ENCODE assay signal across 35 cellular contexts in genomic region chrX:40537310-40537709, GRCh38.
"Had no signal": no experiment of that assay in that cellular context is flagged by ENCODE, and none has a peak within 500 bp of the region (broad histone marks: within the 10 kb centered on the region; RNA-seq: fewer than 3 reads in every experiment).

No MANE protein-coding gene starts in this region.

- H3K9me3 ChIP-seq: MG63 had no signal

- DNase-seq: Karpas-422, Kasumi-1, MG63, MM.1S, MV-4-11, NCI-H1048, NCI-H1092, NCI-H1092 treated with DMSO at 0.1 percent for 48 hours, NCI-H1105, NCI-H1105 treated with DMSO at 0.1 percent for 48 hours, NCI-H1417, NCI-H1417 treated with DMSO at 0.1 percent for 48 hours, NCI-H1436, NCI-H1436 treated with DMSO at 0.1 percent for 48 hours, NCI-H146, NCI-H1694, NCI-H1694 treated with DMSO at 0.1 percent for 48 hours, NCI-H187, NCI-H187 treated with DMSO at 0.1 percent for 48 hours, NCI-H1930, NCI-H2029, NCI-H2029 treated with DMSO at 0.1 percent for 48 hours, NCI-H2081, NCI-H2081 treated with DMSO at 0.1 percent for 48 hours, NCI-H2107, NCI-H2171, NCI-H2171 treated with DMSO at 0.1 percent for 48 hours, NCI-H2227 treated with DMSO at 0.1 percent for 48 hours, NCI-H226, NCI-H345, NCI-H446, NCI-H446 treated with DMSO at 0.1 percent for 48 hours, NCI-H510A, NCI-H510A treated with DMSO at 0.1 percent for 48 hours, NCI-H524 had no signal

- H3K4me3 ChIP-seq: MG63 had no signal

- H3K27me3 ChIP-seq: MG63 had no signal

- H3K36me3 ChIP-seq: MG63 had no signal
